Comparison of ENCODE assay signal across 1 cellular context in genomic region chr3:156582784-156583183, GRCh38.
TF ChIP-seq lines count a peak whose summit lies in the region.

No MANE protein-coding gene starts in this region.

TF ChIP-seq in GM23338, 12 proteins besides CTCF, POLR2A, EP300 and RAD21 (continued from another document):
- TF ChIP-seq, protein P1, sequence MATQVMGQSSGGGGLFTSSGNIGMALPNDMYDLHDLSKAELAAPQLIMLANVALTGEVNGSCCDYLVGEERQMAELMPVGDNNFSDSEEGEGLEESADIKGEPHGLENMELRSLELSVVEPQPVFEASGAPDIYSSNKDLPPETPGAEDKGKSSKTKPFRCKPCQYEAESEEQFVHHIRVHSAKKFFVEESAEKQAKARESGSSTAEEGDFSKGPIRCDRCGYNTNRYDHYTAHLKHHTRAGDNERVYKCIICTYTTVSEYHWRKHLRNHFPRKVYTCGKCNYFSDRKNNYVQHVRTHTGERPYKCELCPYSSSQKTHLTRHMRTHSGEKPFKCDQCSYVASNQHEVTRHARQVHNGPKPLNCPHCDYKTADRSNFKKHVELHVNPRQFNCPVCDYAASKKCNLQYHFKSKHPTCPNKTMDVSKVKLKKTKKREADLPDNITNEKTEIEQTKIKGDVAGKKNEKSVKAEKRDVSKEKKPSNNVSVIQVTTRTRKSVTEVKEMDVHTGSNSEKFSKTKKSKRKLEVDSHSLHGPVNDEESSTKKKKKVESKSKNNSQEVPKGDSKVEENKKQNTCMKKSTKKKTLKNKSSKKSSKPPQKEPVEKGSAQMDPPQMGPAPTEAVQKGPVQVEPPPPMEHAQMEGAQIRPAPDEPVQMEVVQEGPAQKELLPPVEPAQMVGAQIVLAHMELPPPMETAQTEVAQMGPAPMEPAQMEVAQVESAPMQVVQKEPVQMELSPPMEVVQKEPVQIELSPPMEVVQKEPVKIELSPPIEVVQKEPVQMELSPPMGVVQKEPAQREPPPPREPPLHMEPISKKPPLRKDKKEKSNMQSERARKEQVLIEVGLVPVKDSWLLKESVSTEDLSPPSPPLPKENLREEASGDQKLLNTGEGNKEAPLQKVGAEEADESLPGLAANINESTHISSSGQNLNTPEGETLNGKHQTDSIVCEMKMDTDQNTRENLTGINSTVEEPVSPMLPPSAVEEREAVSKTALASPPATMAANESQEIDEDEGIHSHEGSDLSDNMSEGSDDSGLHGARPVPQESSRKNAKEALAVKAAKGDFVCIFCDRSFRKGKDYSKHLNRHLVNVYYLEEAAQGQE (IDR thresholded peaks at IDR 0.05; ENCODE audit: unreplicated experiment): no peak
